In genomic region chr2:74846481-74846880, GRCh38 we compare ENCODE assay signal across 1 cellular context.
TF ChIP-seq lines count a peak whose summit lies in the region.

No MANE protein-coding gene starts in this region.

TF ChIP-seq in GM23338, 12 proteins besides CTCF, POLR2A, EP300 and RAD21:
- TF ChIP-seq ZNF331 (CRISPR knock-in tag; IDR thresholded peaks at IDR 0.05; ENCODE audit: low read depth): no peak
- TF ChIP-seq REST (IDR thresholded peaks at IDR 0.05; ENCODE audit: unreplicated experiment): no peak
- no peak for TF ChIP-seq ETS1 (IDR thresholded peaks at IDR 0.05)
- TF ChIP-seq EZH2 (IDR thresholded peaks at IDR 0.05; ENCODE audit: low read depth, unreplicated experiment): no peak
- TF ChIP-seq POLR2AphosphoS5 (IDR thresholded peaks at IDR 0.05; ENCODE audit: low read depth): no peak
- no peak for TF ChIP-seq ZNF114 (CRISPR knock-in tag; IDR thresholded peaks at IDR 0.05)
- TF ChIP-seq CREB1 (CRISPR knock-in tag; IDR thresholded peaks at IDR 0.05; ENCODE audit: low read depth): no peak
- TF ChIP-seq JUNB (IDR thresholded peaks at IDR 0.05; ENCODE audit: unreplicated experiment): no peak
- TF ChIP-seq NANOG (IDR thresholded peaks at IDR 0.05; ENCODE audit: borderline replicate concordance): no peak
- no peak for TF ChIP-seq ZNF462 (CRISPR knock-in tag; IDR thresholded peaks at IDR 0.05)
- TF ChIP-seq STAT1 (IDR thresholded peaks at IDR 0.05; ENCODE audit: unreplicated experiment): no peak
- no peak for TF ChIP-seq EZH2phosphoT487 (IDR thresholded peaks at IDR 0.05; ENCODE audit: unreplicated experiment)
